ENCODE assay signal across 15 cellular contexts in the genomic region with DNA sequence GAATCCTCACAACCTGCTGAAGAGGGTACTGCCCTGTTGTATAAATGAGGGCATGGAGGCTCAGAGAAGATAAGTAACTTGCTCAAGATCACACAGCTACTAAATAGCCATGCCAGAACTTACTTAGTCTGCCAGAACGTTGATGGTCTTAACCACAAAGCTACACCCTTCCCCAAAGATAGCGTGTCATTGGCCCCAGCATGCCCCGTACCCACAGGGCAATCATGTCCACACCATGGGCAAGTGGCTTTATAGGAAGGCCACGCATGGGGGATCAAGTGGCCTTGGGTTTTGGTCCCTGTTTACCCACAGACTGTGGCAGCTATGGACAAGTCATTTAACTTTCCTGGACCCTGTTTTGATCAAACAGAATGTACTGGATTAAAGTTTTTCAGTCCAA. TPM values are rescaled to one million over a fixed set of nuclear protein-coding genes. Genes with fewer than 3 reads are reported as not detected.
DNase-seq lines count a peak whose midpoint lies in the region; ATAC-seq and TF ChIP-seq lines count a peak whose summit lies in the region.
"Had no signal": no experiment of that assay in that cellular context is flagged by ENCODE, and none has a peak within 500 bp of the region (broad histone marks: within the 10 kb centered on the region; RNA-seq: fewer than 3 reads in every experiment).

No MANE protein-coding gene starts in this region.

- H3K36me3 Mint-ChIP-seq in CD4-positive, alpha-beta T cell (ENCODE audit: low read depth): no peaks in the 10 kb centered on the region
- no peaks in the 10 kb centered on the region for H3K36me3 Mint-ChIP-seq in CD8-positive, alpha-beta T cell
- H3K36me3 Mint-ChIP-seq in T-helper 17 cell (ENCODE audit: low read depth): no peaks in the 10 kb centered on the region
- no peaks in the 10 kb centered on the region for H3K36me3 Mint-ChIP-seq in effector memory CD8-positive, alpha-beta T cell (ENCODE audit: insufficient read depth)

- no peak for DNase-seq in CD4-positive, alpha-beta T cell
- no peak for DNase-seq in CD8-positive, alpha-beta T cell
- DNase-seq in T-helper 17 cell (no peak), uterus (no peak), Karpas-422 (no peak)
- no peak for DNase-seq in effector memory CD8-positive, alpha-beta T cell
- DNase-seq: Calu3, DMS79 treated with DMSO at 0.1 percent for 48 hours, GF-D8, KG1 had no signal

- no peaks in the 10 kb centered on the region for H3K36me3 ChIP-seq in CD8-positive, alpha-beta T cell (ENCODE audit: insufficient read depth, low read length)
- H3K36me3 ChIP-seq in uterus (no peaks in the 10 kb centered on the region), Karpas-422 (ENCODE audit: insufficient read depth, low read length) (no peaks in the 10 kb centered on the region)
- H3K36me3 ChIP-seq: BLaER1 treated with 17β-estradiol and CSF1 and Interleukin-3, amounts not matched to agents 10 nM and 100 nM; HAP-1 had no signal

- no peak overlapping the region for H3K4me3 ChIP-seq in CD8-positive, alpha-beta T cell (ENCODE audit: low read depth, low read length)
- H3K4me3 ChIP-seq in uterus (no peak overlapping the region), Karpas-422 (ENCODE audit: low read length) (no peak overlapping the region)
- H3K4me3 ChIP-seq: BLaER1 treated with 17β-estradiol and CSF1 and Interleukin-3, amounts not matched to agents 10 nM and 100 nM; HAP-1 had no signal

- no peaks in the 10 kb centered on the region for H3K27me3 Mint-ChIP-seq in CD4-positive, alpha-beta T cell
- no peaks in the 10 kb centered on the region for H3K27me3 Mint-ChIP-seq in CD8-positive, alpha-beta T cell (ENCODE audit: low read depth)
- no peaks in the 10 kb centered on the region for H3K27me3 Mint-ChIP-seq in T-helper 17 cell
- no peaks in the 10 kb centered on the region for H3K27me3 Mint-ChIP-seq in effector memory CD8-positive, alpha-beta T cell
- H3K27me3 Mint-ChIP-seq: B cell had no signal

- H3K9me2 ChIP-seq in Karpas-422 (replicated peaks; ENCODE audit: insufficient read depth, low read length): no peaks in the 10 kb centered on the region

- no peak overlapping the region for H3K9ac ChIP-seq in Karpas-422 (ENCODE audit: low read length)
- H3K9ac ChIP-seq: BLaER1 treated with 17β-estradiol and CSF1 and Interleukin-3, amounts not matched to agents 10 nM and 100 nM had no signal

- no peaks in the 10 kb centered on the region for H3K9me3 ChIP-seq in CD4-positive, alpha-beta T cell (ENCODE audit: control insufficient read depth, low read length)
- no peaks in the 10 kb centered on the region for H3K9me3 ChIP-seq in CD8-positive, alpha-beta T cell (ENCODE audit: low read length)
- H3K9me3 ChIP-seq in T-helper 17 cell (ENCODE audit: control insufficient read depth, low read length, poor library complexity, severe bottlenecking) (no peaks in the 10 kb centered on the region), uterus (no peaks in the 10 kb centered on the region), Karpas-422 (ENCODE audit: low read length) (no peaks in the 10 kb centered on the region)
- H3K9me3 ChIP-seq: BLaER1 treated with 17β-estradiol and CSF1 and Interleukin-3, amounts not matched to agents 10 nM and 100 nM; HAP-1 had no signal

- POLR2A ChIA-PET in CD4-positive, alpha-beta T cell (lab: Charles Lee): interaction anchor here (0.8 to 1.1 kb wide), 4 partner anchors 8 to 71 kb away, joined by 3 to 4 read pairs (median 4); no protein-coding TSS in a partner anchor
- POLR2A ChIA-PET in CD8-positive, alpha-beta T cell (lab: Charles Lee): interaction anchor here (0.6 to 1.3 kb wide), 3 partner anchors 9 to 164 kb away, joined by 3 to 6 read pairs (median 3); no protein-coding TSS in a partner anchor

- peaks cover 23% of the 10 kb centered on the region for H3K4me1 ChIP-seq in CD8-positive, alpha-beta T cell (ENCODE audit: insufficient read depth, low read length)
- no peaks in the 10 kb centered on the region for H3K4me1 ChIP-seq in uterus
- H3K4me1 ChIP-seq in Karpas-422 (ENCODE audit: low read length): no peaks in the 10 kb centered on the region; the same call in 1 of the 2 replicates

- H3K79me2 ChIP-seq in Karpas-422 (ENCODE audit: low read length): no peaks in the 10 kb centered on the region

- H4K20me1 ChIP-seq in Karpas-422 (ENCODE audit: insufficient read depth, low read depth, low read length): peaks cover 27% of the 10 kb centered on the region; the same call in 1 of the 2 replicates
- H4K20me1 ChIP-seq: BLaER1 treated with 17β-estradiol and CSF1 and Interleukin-3, amounts not matched to agents 10 nM and 100 nM had no signal

- no peak overlapping the region for H2AFZ ChIP-seq in Karpas-422 (ENCODE audit: low read length)

- CTCF ChIA-PET in CD4-positive, alpha-beta T cell (lab: Charles Lee): interaction anchor here (1.2 to 2.0 kb wide), 4 partner anchors 8 to 171 kb away, joined by 3 to 9 read pairs (median 4); no protein-coding TSS in a partner anchor
- CTCF ChIA-PET in CD8-positive, alpha-beta T cell (lab: Charles Lee): interaction anchor here (0.9 to 5.8 kb wide), 5 partner anchors 8 to 186 kb away, joined by 3 to 50 read pairs (median 4); a partner anchor contains a TSS

- no peak overlapping the region for H3K27ac ChIP-seq in CD4-positive, alpha-beta T cell (ENCODE audit: low read depth, low read length)
- H3K27ac ChIP-seq in CD8-positive, alpha-beta T cell (ENCODE audit: low read depth, low read length): no peak overlapping the region
- H3K27ac ChIP-seq in uterus (no peak overlapping the region), Karpas-422 (ENCODE audit: low read length) (no peak overlapping the region)
- H3K27ac ChIP-seq: BLaER1 treated with 17β-estradiol and CSF1 and Interleukin-3, amounts not matched to agents 10 nM and 100 nM had no signal

- no peak for TF ChIP-seq POLR2A in uterus (IDR thresholded peaks at IDR 0.05)

- no peak for ATAC-seq in CD4-positive, alpha-beta T cell (ENCODE audit: poor library complexity)
- ATAC-seq in CD8-positive, alpha-beta T cell: no peak
- no peak for ATAC-seq in T-helper 17 cell
- no peak for ATAC-seq in effector memory CD8-positive, alpha-beta T cell (replicated peaks)
- no peak for ATAC-seq in HG03045 (IDR thresholded peaks at IDR 0.05; ENCODE audit: unreplicated experiment)
- ATAC-seq in HG03378 (IDR thresholded peaks at IDR 0.05; ENCODE audit: unreplicated experiment): no peak

- H3K27me3 ChIP-seq in CD4-positive, alpha-beta T cell (ENCODE audit: control insufficient read depth, insufficient read depth, low read length): no peaks in the 10 kb centered on the region
- no peaks in the 10 kb centered on the region for H3K27me3 ChIP-seq in CD8-positive, alpha-beta T cell (ENCODE audit: insufficient read depth, low read length)
- H3K27me3 ChIP-seq in uterus: no peaks in the 10 kb centered on the region
- H3K27me3 ChIP-seq in Karpas-422 (ENCODE audit: low read length): no peaks in the 10 kb centered on the region

- TF ChIP-seq CTCF in CD4-positive, alpha-beta T cell (IDR thresholded peaks at IDR 0.05): no peak
- no peak for TF ChIP-seq CTCF in CD8-positive, alpha-beta T cell (IDR thresholded peaks at IDR 0.05)
- no peak for TF ChIP-seq CTCF in uterus (IDR thresholded peaks at IDR 0.05)

- H3K27ac Mint-ChIP-seq in CD4-positive, alpha-beta T cell: peak overlapping the region; percentile 74
- H3K27ac Mint-ChIP-seq in CD8-positive, alpha-beta T cell: peak overlapping the region; percentile 41
- H3K27ac Mint-ChIP-seq in T-helper 17 cell: peak overlapping the region; percentile 17
- H3K27ac Mint-ChIP-seq in effector memory CD8-positive, alpha-beta T cell: peak overlapping the region; percentile 73 to 82
- H3K27ac Mint-ChIP-seq: B cell had no signal

- no peaks in the 10 kb centered on the region for H3K9me3 Mint-ChIP-seq in CD4-positive, alpha-beta T cell
- H3K9me3 Mint-ChIP-seq in CD8-positive, alpha-beta T cell: no peaks in the 10 kb centered on the region
- no peaks in the 10 kb centered on the region for H3K9me3 Mint-ChIP-seq in effector memory CD8-positive, alpha-beta T cell

- intact Hi-C loops in CD4-positive, alpha-beta T cell (cut with DNase I, micrococcal nuclease): loop anchor here in 1 of 2 experiments (5.0 to 10.0 kb wide), 2 partner anchors 47 to 95 kb away; no protein-coding TSS in a partner anchor
- intact Hi-C loops in CD8-positive, alpha-beta T cell (cut with DNase I, micrococcal nuclease): loop anchor here in 1 of 2 experiments (5.0 kb wide), 1 partner anchor 35 kb away; no protein-coding TSS in a partner anchor
- intact Hi-C loops in uterus (cut with DNase I; ENCODE audit: low total_unique reads): no loop called here

- H3K4me1 Mint-ChIP-seq in CD4-positive, alpha-beta T cell (ENCODE audit: low read depth): peaks cover 78% of the 10 kb centered on the region
- H3K4me1 Mint-ChIP-seq in CD8-positive, alpha-beta T cell (ENCODE audit: low read depth): peaks cover 61% of the 10 kb centered on the region
- H3K4me1 Mint-ChIP-seq in T-helper 17 cell: peaks cover 57% of the 10 kb centered on the region
- H3K4me1 Mint-ChIP-seq in effector memory CD8-positive, alpha-beta T cell (ENCODE audit: low read depth in 2 of 2): peaks cover 37 to 69% of the 10 kb centered on the region in 2 donors

- H3K4me2 ChIP-seq in Karpas-422 (ENCODE audit: low read depth, low read length, poor library complexity, severe bottlenecking): no peak overlapping the region
- H3K4me2 ChIP-seq: BLaER1 treated with 17β-estradiol and CSF1 and Interleukin-3, amounts not matched to agents 10 nM and 100 nM had no signal

- H3K4me3 Mint-ChIP-seq in CD4-positive, alpha-beta T cell: no peak overlapping the region
- no peak overlapping the region for H3K4me3 Mint-ChIP-seq in CD8-positive, alpha-beta T cell
- no peak overlapping the region for H3K4me3 Mint-ChIP-seq in T-helper 17 cell
- H3K4me3 Mint-ChIP-seq in effector memory CD8-positive, alpha-beta T cell: no peak overlapping the region
- H3K4me3 Mint-ChIP-seq: B cell had no signal

RNA-seq across cellular contexts. Expression of a gene that starts 15.9 kb away (rescaled TPM):
- 10 to 100 TPM; 46.4 to 46.6 TPM for total RNA-seq in CD4-positive, alpha-beta T cell
- total RNA-seq in CD8-positive, alpha-beta T cell: 10 to 100 TPM; 38.8 to 39.9 TPM
- total RNA-seq in T-helper 17 cell (10 to 100 TPM; 70.2 to 71.0 TPM), uterus (10 to 100 TPM; 15.9 to 79.4 (median 44.8) TPM)
- total RNA-seq in Karpas-422 (2014; rRNA removed; shearing (Covaris generic); ENCODE audit: low replicate concordance): 4.7 and 7.7 TPM in 2 replicates

Comparison
In these comparisons a context has a peak if more than half of its experiments do, and no peak if none do; other contexts are left out.
1. H3K27ac Mint-ChIP-seq: peak in every context shown above with its lines; median percentile 78 in effector memory CD8-positive, alpha-beta T cell; 74 in CD4-positive, alpha-beta T cell; 41 in CD8-positive, alpha-beta T cell; 17 in T-helper 17 cell.